ENCODE assay signal across 8 cellular contexts in the genomic region with DNA sequence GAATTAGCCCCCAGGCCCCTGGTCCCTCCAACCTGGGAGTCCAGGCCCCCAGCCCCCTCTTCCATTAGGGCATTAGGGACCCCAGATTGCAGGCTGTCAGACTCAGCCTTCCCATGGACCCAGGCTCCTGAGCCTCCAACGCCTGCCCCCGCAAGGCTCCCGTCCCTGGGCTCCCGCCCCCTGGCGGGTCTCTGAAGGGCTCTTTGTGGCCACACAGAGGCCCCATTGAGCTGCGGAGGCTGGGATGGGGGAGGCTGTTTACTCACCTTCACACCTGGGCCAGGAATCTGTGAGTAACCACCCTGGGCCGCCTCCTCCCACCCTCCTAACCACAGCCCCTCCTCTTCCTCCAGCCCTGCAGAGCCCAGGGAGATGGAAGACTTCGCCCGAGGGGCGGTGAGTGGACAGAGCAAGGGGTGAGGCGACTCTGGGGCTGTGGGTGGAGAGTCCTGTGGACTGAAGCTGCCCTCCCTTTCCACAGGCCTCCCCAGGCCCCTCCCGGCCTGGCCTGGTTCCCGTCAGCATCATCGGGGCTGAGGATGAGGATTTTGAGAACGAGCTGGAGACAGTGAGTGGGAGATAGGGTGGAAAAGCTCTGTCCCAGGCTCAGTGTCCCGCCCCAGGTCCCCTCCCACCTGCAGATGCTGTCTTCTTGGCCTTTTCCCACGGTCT. TPM values are rescaled to one million over a fixed set of nuclear protein-coding genes. Genes with fewer than 3 reads are reported as not detected.
A peak's percentile ranks its signal among the peaks of the same experiment; 100 is the strongest.
DNase-seq lines count a peak whose midpoint lies in the region; ATAC-seq lines count a peak whose summit lies in the region.

No MANE protein-coding gene starts in this region.

- H3K9ac ChIP-seq in Karpas-422 (ENCODE audit: low read length), result peak overlapping the region; percentile 37

- H4K20me1 ChIP-seq in Karpas-422 (ENCODE audit: insufficient read depth, low read depth, low read length), result 0 out of 2 replicates have a peak, but pooled peaks cover 6% of the 10 kb centered on the region

- peak overlapping the region; percentile 82 for H3K4me3 Mint-ChIP-seq in activated CD8-positive, alpha-beta memory T cell treated with anti-CD3 and anti-CD28 coated beads, Interleukin-2, amount 10 ng/mL, durations not matched to agents 7 days and 5 days

- no peaks in the 10 kb centered on the region for H3K9me2 ChIP-seq in Karpas-422 (replicated peaks; ENCODE audit: insufficient read depth, low read length)

- peaks cover 47% of the 10 kb centered on the region for H3K79me2 ChIP-seq in Karpas-422 (ENCODE audit: low read length)

- H3K36me3 Mint-ChIP-seq in activated CD8-positive, alpha-beta memory T cell treated with anti-CD3 and anti-CD28 coated beads, Interleukin-2, amount 10 ng/mL, durations not matched to agents 7 days and 5 days, result peaks cover 56% of the 10 kb centered on the region

- ATAC-seq in activated CD8-positive, alpha-beta memory T cell treated with anti-CD3 and anti-CD28 coated beads, Interleukin-2, amount 10 ng/mL, durations not matched to agents 7 days and 5 days, result peak; percentile 28
- ATAC-seq in esophagus mucosa (peak; percentile 8), GM19467 (IDR thresholded peaks at IDR 0.05; ENCODE audit: unreplicated experiment) (no peak)

- H3K27ac ChIP-seq in Karpas-422 (ENCODE audit: low read length), result peak overlapping the region; percentile 74

- no peaks in the 10 kb centered on the region for H3K27me3 Mint-ChIP-seq in activated CD8-positive, alpha-beta memory T cell treated with anti-CD3 and anti-CD28 coated beads, Interleukin-2, amount 10 ng/mL, durations not matched to agents 7 days and 5 days

- H3K9me3 ChIP-seq in Karpas-422 (ENCODE audit: low read length), result no peaks in the 10 kb centered on the region

- H3K4me1 Mint-ChIP-seq in activated CD8-positive, alpha-beta memory T cell treated with anti-CD3 and anti-CD28 coated beads, Interleukin-2, amount 10 ng/mL, durations not matched to agents 7 days and 5 days, result peaks cover 68% of the 10 kb centered on the region

- no peak overlapping the region for H3K4me2 ChIP-seq in Karpas-422 (ENCODE audit: low read depth, low read length, poor library complexity, severe bottlenecking)

- H3K27ac Mint-ChIP-seq in activated CD8-positive, alpha-beta memory T cell treated with anti-CD3 and anti-CD28 coated beads, Interleukin-2, amount 10 ng/mL, durations not matched to agents 7 days and 5 days, result peak overlapping the region; percentile 94

- H3K27me3 ChIP-seq in Karpas-422 (ENCODE audit: low read length), result no peaks in the 10 kb centered on the region

- no peak overlapping the region for H3K4me3 ChIP-seq in Karpas-422 (ENCODE audit: low read length)

- H3K4me1 ChIP-seq in Karpas-422 (ENCODE audit: low read length), result peaks cover 35% of the 10 kb centered on the region

- peaks cover 5% of the 10 kb centered on the region; the same call in 1 of the 2 replicates for H3K36me3 ChIP-seq in Karpas-422 (ENCODE audit: insufficient read depth, low read length)

- DNase-seq in C1 segment of cervical spinal cord (lab: John Stamatoyannopoulos, UW), result peak in 11 of 14 donors; percentile 15 to 70 (median 35)
- DNase-seq in Karpas-422, result no peak
- peak; percentile 91 for DNase-seq in activated CD8-positive, alpha-beta memory T cell treated with anti-CD3 and anti-CD28 coated beads, Interleukin-2, amount 10 ng/mL, durations not matched to agents 7 days and 5 days
- peak; percentile 80 for DNase-seq in stimulated activated CD4-positive, alpha-beta T cell treated with anti-CD3 and anti-CD28 coated beads, Interleukin-12 subunit alpha, Interleukin-12 subunit beta, amount 100 ng/mL, for 4 hours
- DNase-seq in retina, result no peak
- no peak for DNase-seq in RPMI8226

- CTCF ChIA-PET in activated CD8-positive, alpha-beta memory T cell treated with anti-CD3 and anti-CD28 coated beads, Interleukin-2, amount 10 ng/mL, durations not matched to agents 7 days and 5 days (lab: Charles Lee), result interaction anchor here (1.2 to 12.1 kb wide), 5 partner anchors 18 to 70 kb away, joined by 3 to 260 read pairs (median 66); a partner anchor contains a TSS

- no peaks in the 10 kb centered on the region for H3K9me3 Mint-ChIP-seq in activated CD8-positive, alpha-beta memory T cell treated with anti-CD3 and anti-CD28 coated beads, Interleukin-2, amount 10 ng/mL, durations not matched to agents 7 days and 5 days (ENCODE audit: low read depth)

- no peak overlapping the region for H2AFZ ChIP-seq in Karpas-422 (ENCODE audit: low read length)

RNA-seq across cellular contexts. Expression of a gene that starts 4.9 kb away (rescaled TPM):
- total RNA-seq in Karpas-422 (2014; rRNA removed; shearing (Covaris generic); ENCODE audit: low replicate concordance), result 136 and 137 TPM in 2 replicates
- 100 to 1,000 TPM; 545 to 682 TPM for total RNA-seq in activated CD8-positive, alpha-beta memory T cell treated with anti-CD3 and anti-CD28 coated beads, Interleukin-2, amount 10 ng/mL, durations not matched to agents 7 days and 5 days
- total RNA-seq in esophagus mucosa, result 53.9 TPM

RNA-seq across cellular contexts. Expression of a gene that starts 10.8 kb away (rescaled TPM):
- total RNA-seq in Karpas-422 (2014; rRNA removed; shearing (Covaris generic); ENCODE audit: low replicate concordance), result 970 and 1,036 TPM in 2 replicates
- 1 to 10 TPM; 4.0 to 4.1 TPM for total RNA-seq in activated CD8-positive, alpha-beta memory T cell treated with anti-CD3 and anti-CD28 coated beads, Interleukin-2, amount 10 ng/mL, durations not matched to agents 7 days and 5 days
- total RNA-seq in esophagus mucosa, result 2.6 TPM

RNA-seq across cellular contexts. Expression of a gene that starts 27.8 kb away (rescaled TPM):
- total RNA-seq in Karpas-422 (2014; rRNA removed; shearing (Covaris generic); ENCODE audit: low replicate concordance), result 2,482 and 3,478 TPM in 2 replicates
- total RNA-seq in activated CD8-positive, alpha-beta memory T cell treated with anti-CD3 and anti-CD28 coated beads, Interleukin-2, amount 10 ng/mL, durations not matched to agents 7 days and 5 days, result 1,000 to 10,000 TPM; 3,135 to 3,310 TPM
- total RNA-seq in esophagus mucosa, result 2,011 TPM

RNA-seq across cellular contexts. Expression of a gene that starts 40.4 kb away (rescaled TPM):
- total RNA-seq in Karpas-422 (2014; rRNA removed; shearing (Covaris generic); ENCODE audit: low replicate concordance), result 3.8 and 5.5 TPM in 2 replicates
- 1 to 10 TPM; 1.5 to 1.9 TPM for total RNA-seq in activated CD8-positive, alpha-beta memory T cell treated with anti-CD3 and anti-CD28 coated beads, Interleukin-2, amount 10 ng/mL, durations not matched to agents 7 days and 5 days
- total RNA-seq in esophagus mucosa, result not detected

RNA-seq across cellular contexts. Expression of a gene that starts 43.0 kb away (rescaled TPM):
- not detected in 2 replicates for total RNA-seq in Karpas-422 (2014; rRNA removed; shearing (Covaris generic); ENCODE audit: low replicate concordance)
- total RNA-seq in activated CD8-positive, alpha-beta memory T cell treated with anti-CD3 and anti-CD28 coated beads, Interleukin-2, amount 10 ng/mL, durations not matched to agents 7 days and 5 days, result not detected
- total RNA-seq in esophagus mucosa, result not detected

Comparison
In these comparisons a context has a peak if more than half of its experiments do, and no peak if none do; other contexts are left out.
1. DNase-seq: peak in C1 segment of cervical spinal cord (11 of 14), activated CD8-positive, alpha-beta memory T cell treated with anti-CD3 and anti-CD28 coated beads, Interleukin-2, amount 10 ng/mL, durations not matched to agents 7 days and 5 days (single experiment) and stimulated activated CD4-positive, alpha-beta T cell treated with anti-CD3 and anti-CD28 coated beads, Interleukin-12 subunit alpha, Interleukin-12 subunit beta, amount 100 ng/mL, for 4 hours (single experiment); none in Karpas-422 (single experiment), retina (single experiment) and RPMI8226 (single experiment).
2. RNA of a gene that starts 10.8 kb away (total RNA-seq): 970 to 1,036 TPM in Karpas-422; 4.0 to 4.1 TPM in activated CD8-positive, alpha-beta memory T cell treated with anti-CD3 and anti-CD28 coated beads, Interleukin-2, amount 10 ng/mL, durations not matched to agents 7 days and 5 days and 2.6 TPM in esophagus mucosa (single experiment); every median in the first group is over 100 times any median in the second.